ENCODE assay signal across 8 cellular contexts in the genomic region with DNA sequence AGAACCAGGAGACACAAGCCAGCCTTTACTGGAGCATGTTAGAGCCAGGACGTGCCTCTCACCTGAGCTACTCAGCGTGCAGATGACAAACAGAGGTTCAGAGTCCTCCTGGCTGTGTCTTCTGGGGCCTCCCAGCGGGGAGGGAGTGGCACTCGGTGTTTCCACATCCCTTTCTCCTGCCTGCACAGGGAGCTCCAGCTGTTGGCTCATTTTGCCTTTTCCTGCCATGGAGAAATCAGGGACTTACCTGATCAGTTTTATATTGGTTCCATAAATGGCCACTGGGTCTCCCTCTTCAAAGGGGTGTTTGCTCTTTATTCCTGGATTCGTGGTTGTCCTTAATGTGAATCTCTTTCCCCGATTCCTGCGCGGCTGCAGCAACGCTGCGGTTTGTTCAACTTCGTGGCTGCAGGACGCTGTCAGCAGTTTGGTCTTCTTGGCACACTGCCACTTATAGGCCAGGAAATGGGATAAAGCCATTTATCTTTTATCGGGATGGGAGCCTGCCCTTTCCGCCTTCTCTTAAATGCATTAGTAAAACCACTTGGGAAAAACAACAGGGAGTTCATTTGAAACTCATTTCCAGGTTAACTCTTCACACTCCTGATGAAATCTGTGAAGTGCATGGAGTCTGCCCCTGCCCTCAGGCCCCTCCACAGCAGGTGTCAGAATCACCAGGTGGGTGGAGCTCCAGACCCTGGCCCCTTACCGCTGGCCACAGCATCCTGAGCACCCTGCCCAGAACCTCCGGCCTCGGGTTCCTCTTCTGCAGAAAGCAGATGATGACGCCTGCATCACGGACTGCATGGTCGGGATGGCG. TPM values are rescaled to one million over a fixed set of nuclear protein-coding genes. Genes with fewer than 3 reads are reported as not detected.
DNase-seq lines count a peak whose midpoint lies in the region; ATAC-seq, FAIRE-seq and TF ChIP-seq lines count a peak whose summit lies in the region.
"Had no signal": no experiment of that assay in that cellular context is flagged by ENCODE, and none has a peak within 500 bp of the region (broad histone marks: within the 10 kb centered on the region; RNA-seq: fewer than 3 reads in every experiment).

No MANE protein-coding gene starts in this region.

- WGBS in small intestine, 3 donors: 4 to 7% (median 6%) methylated on average over 21 of the region's 21 CpGs

- no peak for ATAC-seq in HG02588 (IDR thresholded peaks at IDR 0.05; ENCODE audit: unreplicated experiment)

- peak overlapping the region in 1 of 2 donors; percentile 59 for H3K27ac ChIP-seq in small intestine (ENCODE audit: low read depth in 1 of 2, low read length in 1 of 2)

- TF ChIP-seq CTCF in fibroblast of the aortic adventitia (IDR thresholded peaks at IDR 0.05; ENCODE audit: insufficient read depth, low read length): no peak

- DNase-seq in HuH-7.5 (ENCODE audit: low spot score) (peak; percentile 39), RPMI8226 (peak; percentile 35), fibroblast of the aortic adventitia (ENCODE audit: low read depth) (peak; percentile 52), small intestine (peak; percentile 91), iPS-NIHi11 (ENCODE audit: low spot score) (no peak)
- no peak for DNase-seq in stimulated activated CD4-positive, alpha-beta T cell treated with anti-CD3 and anti-CD28 coated beads, Interleukin-1b, Interleukin-23, amount 100 ng/mL, for 48 hours
- DNase-seq: NCI-H1930 had no signal

- H3K4me3 ChIP-seq in fibroblast of the aortic adventitia (ENCODE audit: low read depth, low read length) (no peak overlapping the region), small intestine (ENCODE audit: low read depth in 1 of 2, low read length in 2 of 2) (no peak overlapping the region)

- peaks cover 0 to 2% of the 10 kb centered on the region in 2 donors for H3K27me3 ChIP-seq in small intestine (ENCODE audit: control insufficient read depth in 2 of 2, insufficient read depth in 2 of 2, low read length in 2 of 2)

- H3K4me1 ChIP-seq in small intestine (ENCODE audit: control insufficient read depth in 2 of 2, insufficient read depth in 1 of 2, low read depth in 1 of 2, low read length in 1 of 2): peaks cover 0 to 3% of the 10 kb centered on the region in 2 donors

- peaks cover 1% of the 10 kb centered on the region for H3K9me3 ChIP-seq in small intestine (ENCODE audit: control insufficient read depth, low read depth)

- no peak for FAIRE-seq in small intestine (lab: Jason Lieb, UNC)

- H3K36me3 ChIP-seq in small intestine (ENCODE audit: control insufficient read depth in 2 of 2, insufficient read depth in 2 of 2, low read length in 2 of 2): no peaks in the 10 kb centered on the region

RNA-seq across cellular contexts. Expression of a gene that starts 39.8 kb away (rescaled TPM):
- 2.2 and 8.0 TPM in 2 replicates for total RNA-seq in fibroblast of the aortic adventitia (ENCODE audit: low replicate concordance)
- 10 to 100 TPM; 12.2 to 23.9 (median 20.1) TPM for polyA plus RNA-seq in small intestine

Comparison
In these comparisons a context has a peak if more than half of its experiments do, and no peak if none do; other contexts are left out.
1. DNase-seq: peak in HuH-7.5 (single experiment), RPMI8226 (single experiment), fibroblast of the aortic adventitia (single experiment) and small intestine (single experiment); none in iPS-NIHi11 (single experiment) and stimulated activated CD4-positive, alpha-beta T cell treated with anti-CD3 and anti-CD28 coated beads, Interleukin-1b, Interleukin-23, amount 100 ng/mL, for 48 hours (single experiment).